In the genomic region with DNA sequence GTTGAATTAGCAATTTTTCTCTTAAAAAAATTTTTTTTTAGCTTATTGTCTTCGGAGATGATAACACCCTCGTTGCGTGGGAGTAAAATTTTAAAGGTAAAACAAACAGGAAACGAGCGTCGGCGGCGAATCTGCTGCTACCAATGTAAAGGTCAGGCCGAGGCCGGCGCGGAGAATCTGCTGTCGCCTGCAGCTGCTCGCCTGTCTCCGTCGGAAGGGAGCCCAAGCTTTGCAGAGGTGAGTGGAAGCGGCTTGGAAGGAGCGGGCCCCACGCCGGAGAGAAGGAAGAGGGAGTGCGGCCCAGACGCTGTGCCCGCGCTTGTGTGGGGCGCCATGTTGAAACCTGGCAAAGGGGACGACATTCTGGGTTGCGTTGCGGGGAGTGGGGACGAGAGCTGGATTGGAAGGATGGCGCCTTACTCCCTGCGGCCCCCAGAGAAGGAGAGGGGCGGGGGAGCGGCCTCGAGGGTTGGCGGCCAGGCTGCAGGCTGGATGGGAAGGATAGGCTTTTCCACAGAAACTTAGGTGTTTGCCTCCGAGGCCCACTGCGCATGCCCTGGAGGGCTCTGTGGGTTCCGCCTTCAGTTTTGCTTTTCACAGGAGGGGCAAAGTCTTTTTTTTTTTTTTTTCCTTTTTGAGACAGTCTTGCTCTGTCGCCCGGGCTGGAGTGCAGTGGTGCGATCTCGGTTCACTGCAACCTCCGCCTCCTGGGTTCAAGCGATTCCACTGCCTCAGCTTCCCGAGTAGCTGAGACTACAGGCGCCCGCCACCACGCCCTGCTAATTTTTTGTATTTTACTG, we compare ENCODE assay signal across 8 cellular contexts.
DNase-seq lines count a peak whose midpoint lies in the region; ATAC-seq and TF ChIP-seq lines count a peak whose summit lies in the region.

A gene with protein sequence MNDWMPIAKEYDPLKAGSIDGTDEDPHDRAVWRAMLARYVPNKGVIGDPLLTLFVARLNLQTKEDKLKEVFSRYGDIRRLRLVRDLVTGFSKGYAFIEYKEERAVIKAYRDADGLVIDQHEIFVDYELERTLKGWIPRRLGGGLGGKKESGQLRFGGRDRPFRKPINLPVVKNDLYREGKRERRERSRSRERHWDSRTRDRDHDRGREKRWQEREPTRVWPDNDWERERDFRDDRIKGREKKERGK (plus strand): TSS at position 160 of the 800 bp plus-strand sequence. CDS start 7,402 bp downstream, outside the sequence.

- ATAC-seq in HG03159 (IDR thresholded peaks at IDR 0.05; ENCODE audit: unreplicated experiment): peak; percentile 66

- peak within 1 kb of the TSS; percentile 84 for H3K4me3 ChIP-seq in choroid plexus epithelial cell (ENCODE audit: low read depth, low read length)

- DNase-seq in NCI-H524 (lab: John Stamatoyannopoulos, UW) (peak; percentile 79 to 81), NCI-H524 treated with DMSO at 0.1 percent for 48 hours (lab: John Stamatoyannopoulos, UW) (no peak), NCI-H446 treated with DMSO at 0.1 percent for 48 hours (lab: John Stamatoyannopoulos, UW) (peak; percentile 85), choroid plexus epithelial cell (ENCODE audit: low read depth) (peak; percentile 87), kidney glomerular epithelial cell (lab: John Stamatoyannopoulos, UW) (peak; percentile 77)
- peak; percentile 81 to 85 for DNase-seq in activated CD4-positive, alpha-beta T cell treated with anti-CD3 and anti-CD28 coated beads for 4 hours
- peak; percentile 85 for DNase-seq in stimulated activated CD4-positive, alpha-beta T cell treated with anti-CD3 and anti-CD28 coated beads, Interleukin-15, amount 100 ng/mL, for 24 hours

- TF ChIP-seq CTCF in choroid plexus epithelial cell (conservative IDR thresholded peaks at IDR 0.05; ENCODE audit: low read depth, low read length): no peak
